ENCODE assay signal across 8 cellular contexts in genomic region chr3:185176756-185177359, GRCh38. TPM values are rescaled to one million over a fixed set of nuclear protein-coding genes. Genes with fewer than 3 reads are reported as not detected.
A peak's percentile ranks its signal among the peaks of the same experiment; 100 is the strongest.
DNase-seq lines count a peak whose midpoint lies in the region; ATAC-seq and TF ChIP-seq lines count a peak whose summit lies in the region.

No MANE protein-coding gene starts in this region.

- H4K91ac ChIP-seq in mesenchymal stem cell (ENCODE audit: low read length): no peak overlapping the region

- H3K4me1 Mint-ChIP-seq in chondrocyte (ENCODE audit: low read depth): peaks cover 14% of the 10 kb centered on the region

- H3K9me3 Mint-ChIP-seq in chondrocyte (ENCODE audit: low read depth): no peaks in the 10 kb centered on the region

- no peak overlapping the region for H3K4me3 Mint-ChIP-seq in chondrocyte (ENCODE audit: unreplicated experiment)

- H3K36me3 ChIP-seq in OCI-LY1 (ENCODE audit: insufficient read depth, low read length) (no peaks in the 10 kb centered on the region), mesenchymal stem cell (ENCODE audit: control insufficient read depth in 1 of 2, insufficient read depth in 2 of 2, low read depth in 1 of 2, low read length in 2 of 2) (no peaks in the 10 kb centered on the region)

- no peak overlapping the region for H3K23ac ChIP-seq in mesenchymal stem cell (ENCODE audit: low read length in 2 of 2)

- H3K4ac ChIP-seq in mesenchymal stem cell (ENCODE audit: low read depth in 1 of 2, low read length in 2 of 2): no peak overlapping the region

- H2BK15ac ChIP-seq in mesenchymal stem cell (ENCODE audit: low read depth, poor library complexity, severe bottlenecking): no peak overlapping the region

- H3K27ac ChIP-seq in OCI-LY1 (ENCODE audit: low read depth, low read length, poor library complexity, severe bottlenecking) (no peak overlapping the region), mesenchymal stem cell (ENCODE audit: low read length, poor library complexity, severe bottlenecking) (no peak overlapping the region)

- peak; percentile 28 for DNase-seq in DMS 273 treated with DMSO at 0.1 percent for 48 hours (lab: John Stamatoyannopoulos, UW)
- peak; percentile 40 for DNase-seq in HEK293T (ENCODE audit: extremely low spot score)
- no peak for DNase-seq in chondrocyte (ENCODE audit: low spot score)
- peak; percentile 41 for DNase-seq in mesenchymal stem cell
- no peak for DNase-seq in putamen (ENCODE audit: low spot score)

- H3K14ac ChIP-seq in mesenchymal stem cell (ENCODE audit: low read length in 2 of 2): no peak overlapping the region

- 52% methylated on average over 3 of the region's 10 CpGs for WGBS in mesenchymal stem cell

- H4K20me1 ChIP-seq in OCI-LY1 (ENCODE audit: insufficient read depth, low read length): no peaks in the 10 kb centered on the region

- H3K18ac ChIP-seq in mesenchymal stem cell (ENCODE audit: low read depth in 1 of 2, low read length in 2 of 2): no peak overlapping the region

- H3K9me2 ChIP-seq in OCI-LY1 (ENCODE audit: low read depth, low read length): no peaks in the 10 kb centered on the region

- no peak overlapping the region for H2BK120ac ChIP-seq in mesenchymal stem cell (ENCODE audit: low read depth, low read length)

- CTCF ChIA-PET in HEK293T (lab: Yijun Ruan, JAX): interaction anchor here (0.8 to 1.8 kb wide), 5 partner anchors 11 to 108 kb away, joined by 3 to 8 read pairs (median 5); no protein-coding TSS in a partner anchor

- no peaks in the 10 kb centered on the region for H3K36me3 Mint-ChIP-seq in chondrocyte (ENCODE audit: low read depth)

- no peak overlapping the region for H3K9ac ChIP-seq in OCI-LY1 (ENCODE audit: low read length)
- peak overlapping the region; percentile 55 for H3K9ac ChIP-seq in mesenchymal stem cell (ENCODE audit: low read length)

- no peak overlapping the region for H2BK12ac ChIP-seq in mesenchymal stem cell (ENCODE audit: low read length in 2 of 2)

- no peaks in the 10 kb centered on the region for H3K79me1 ChIP-seq in mesenchymal stem cell (replicated peaks; ENCODE audit: low read length, poor library complexity, severe bottlenecking)

- H3K4me2 ChIP-seq in OCI-LY1 (ENCODE audit: low read length) (no peak overlapping the region), mesenchymal stem cell (ENCODE audit: low read length, poor library complexity, severe bottlenecking) (no peak overlapping the region)

- H3K27me3 ChIP-seq in OCI-LY1 (ENCODE audit: insufficient read depth, low read length): no peaks in the 10 kb centered on the region
- peaks cover 23 to 25% of the 10 kb centered on the region in 2 experiments for H3K27me3 ChIP-seq in mesenchymal stem cell (ENCODE audit: control insufficient read depth in 1 of 2, insufficient read depth in 1 of 2, low read length in 2 of 2)

- H3K27me3 Mint-ChIP-seq in chondrocyte (ENCODE audit: low read depth): no peaks in the 10 kb centered on the region

- TF ChIP-seq CTCF in OCI-LY1 (IDR thresholded peaks at IDR 0.05; ENCODE audit: low read length) (peak; percentile 92), chondrocyte (IDR thresholded peaks at IDR 0.05) (peak; percentile 98)

- H3K4me1 ChIP-seq in OCI-LY1 (ENCODE audit: insufficient read depth, low read length, severe bottlenecking) (peaks cover 11% of the 10 kb centered on the region), mesenchymal stem cell (ENCODE audit: control insufficient read depth, insufficient read depth, low read depth, low read length) (peaks cover 6% of the 10 kb centered on the region)

- no peak overlapping the region for H2AFZ ChIP-seq in OCI-LY1 (ENCODE audit: low read length)
- no peak overlapping the region for H2AFZ ChIP-seq in mesenchymal stem cell (ENCODE audit: low read depth, low read length)

- no peak overlapping the region for H3K4me3 ChIP-seq in OCI-LY1 (ENCODE audit: low read depth, low read length, poor library complexity, severe bottlenecking)
- no peak overlapping the region for H3K4me3 ChIP-seq in mesenchymal stem cell (ENCODE audit: insufficient read depth in 1 of 2, low read depth in 1 of 2, low read length in 2 of 2)

- no peak overlapping the region for H2BK5ac ChIP-seq in mesenchymal stem cell (ENCODE audit: low read depth, low read length, poor library complexity, severe bottlenecking)

- H3K9me3 ChIP-seq in OCI-LY1 (ENCODE audit: low read length): no peaks in the 10 kb centered on the region
- no peaks in the 10 kb centered on the region for H3K9me3 ChIP-seq in mesenchymal stem cell (ENCODE audit: control insufficient read depth, low read length)

- H3K27ac Mint-ChIP-seq in chondrocyte (ENCODE audit: unreplicated experiment): no peak overlapping the region

- ATAC-seq in HG02642 (IDR thresholded peaks at IDR 0.05; ENCODE audit: poor library complexity, unreplicated experiment): no peak
- no peak for ATAC-seq in HG03378 (IDR thresholded peaks at IDR 0.05; ENCODE audit: unreplicated experiment)

- no peak overlapping the region for H2AK5ac ChIP-seq in mesenchymal stem cell (ENCODE audit: low read length, severe bottlenecking)

- no peaks in the 10 kb centered on the region for H3F3A ChIP-seq in OCI-LY1 (ENCODE audit: insufficient read depth, low read length)

- no peak overlapping the region for H4K8ac ChIP-seq in mesenchymal stem cell (ENCODE audit: low read length)

- POLR2A ChIA-PET in HEK293T (lab: Yijun Ruan, JAX): no interaction called here

- no peaks in the 10 kb centered on the region for H3K79me2 ChIP-seq in OCI-LY1 (ENCODE audit: insufficient read depth, low read length)

TF ChIP-seq in HEK293T, 16 proteins besides CTCF, POLR2A, EP300 and RAD21:
- TF ChIP-seq SUZ12 (IDR thresholded peaks at IDR 0.05): no peak
- TF ChIP-seq HDGF (IDR thresholded peaks at IDR 0.05; ENCODE audit: borderline replicate concordance): no peak
- no peak for TF ChIP-seq L3MBTL2 (conservative IDR thresholded peaks at IDR 0.05)
- TF ChIP-seq ZNF384 (IDR thresholded peaks at IDR 0.05): no peak
- TF ChIP-seq, protein P1, sequence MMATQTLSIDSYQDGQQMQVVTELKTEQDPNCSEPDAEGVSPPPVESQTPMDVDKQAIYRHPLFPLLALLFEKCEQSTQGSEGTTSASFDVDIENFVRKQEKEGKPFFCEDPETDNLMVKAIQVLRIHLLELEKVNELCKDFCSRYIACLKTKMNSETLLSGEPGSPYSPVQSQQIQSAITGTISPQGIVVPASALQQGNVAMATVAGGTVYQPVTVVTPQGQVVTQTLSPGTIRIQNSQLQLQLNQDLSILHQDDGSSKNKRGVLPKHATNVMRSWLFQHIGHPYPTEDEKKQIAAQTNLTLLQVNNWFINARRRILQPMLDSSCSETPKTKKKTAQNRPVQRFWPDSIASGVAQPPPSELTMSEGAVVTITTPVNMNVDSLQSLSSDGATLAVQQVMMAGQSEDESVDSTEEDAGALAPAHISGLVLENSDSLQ (IDR thresholded peaks at IDR 0.05): no peak
- no peak for TF ChIP-seq LEF1 (IDR thresholded peaks at IDR 0.05; ENCODE audit: borderline replicate concordance)
- no peak for TF ChIP-seq TARDBP (IDR thresholded peaks at IDR 0.05)
- TF ChIP-seq FOXK2 (IDR thresholded peaks at IDR 0.05): no peak
- no peak for TF ChIP-seq BHLHE40 (IDR thresholded peaks at IDR 0.05; ENCODE audit: borderline replicate concordance)
- TF ChIP-seq FOXA1 (IDR thresholded peaks at IDR 0.05): no peak
- no peak for TF ChIP-seq NFRKB (IDR thresholded peaks at IDR 0.05)

RNA-seq across cellular contexts. Expression of gene C3orf70, which starts 24.0 kb away (rescaled TPM):
- 10.2 to 27.7 TPM (median 25.6 TPM) in 3 replicates for total RNA-seq in chondrocyte
- 0.68 TPM for polyA plus RNA-seq in mesenchymal stem cell (2013, experiment 1 of 2)
- polyA plus RNA-seq in mesenchymal stem cell (2013, experiment 2 of 2): 0.74 TPM

Comparison
In these comparisons a context has a peak if more than half of its experiments do, and no peak if none do; other contexts are left out.
1. DNase-seq: peak in DMS 273 treated with DMSO at 0.1 percent for 48 hours (single experiment), HEK293T (single experiment) and mesenchymal stem cell (single experiment); none in chondrocyte (single experiment) and putamen (single experiment).